1 cellular context compared by ENCODE assay signal in genomic region chr20:64192406-64192805, GRCh38.
TF ChIP-seq lines count a peak whose summit lies in the region.

No MANE protein-coding gene starts in this region.

TF ChIP-seq in WTC11, 78 proteins besides CTCF, POLR2A, EP300 and RAD21 (continued from another document and continues in another):
- TF ChIP-seq ZNF532 (CRISPR knock-in tag; IDR thresholded peaks at IDR 0.05; ENCODE audit: borderline replicate concordance), result no peak
- TF ChIP-seq TEAD4 (CRISPR knock-in tag; IDR thresholded peaks at IDR 0.05), result peak; percentile 78
- TF ChIP-seq ATF2 (CRISPR knock-in tag; IDR thresholded peaks at IDR 0.05; ENCODE audit: borderline replicate concordance, low read depth), result no peak
- no peak for TF ChIP-seq HMGA2 (CRISPR knock-in tag; IDR thresholded peaks at IDR 0.05)
- TF ChIP-seq NFE2L1 (CRISPR knock-in tag; IDR thresholded peaks at IDR 0.05), result peak; percentile 80; the same call in 1 of the 2 replicates
- TF ChIP-seq ARID4B (CRISPR knock-in tag; IDR thresholded peaks at IDR 0.05; ENCODE audit: borderline replicate concordance), result peak; percentile 87; the same call in 1 of the 2 replicates
- no peak for TF ChIP-seq ZBTB21 (CRISPR knock-in tag; IDR thresholded peaks at IDR 0.05; ENCODE audit: borderline replicate concordance)
- TF ChIP-seq RELA (CRISPR knock-in tag; IDR thresholded peaks at IDR 0.05; ENCODE audit: borderline replicate concordance), result no peak
- TF ChIP-seq ZNF232 (CRISPR knock-in tag; IDR thresholded peaks at IDR 0.05), result peak; percentile 81; the same call in 1 of the 2 replicates
- TF ChIP-seq ZNF396 (CRISPR knock-in tag; IDR thresholded peaks at IDR 0.05; ENCODE audit: borderline replicate concordance), result no peak
- no peak for TF ChIP-seq E2F4 (CRISPR knock-in tag; IDR thresholded peaks at IDR 0.05; ENCODE audit: borderline replicate concordance, low read depth)
- no peak for TF ChIP-seq ZNF263 (CRISPR knock-in tag; IDR thresholded peaks at IDR 0.05; ENCODE audit: low read depth)
- no peak for TF ChIP-seq GABPB1 (CRISPR knock-in tag; IDR thresholded peaks at IDR 0.05)
- no peak for TF ChIP-seq KAT7 (CRISPR knock-in tag; IDR thresholded peaks at IDR 0.05; ENCODE audit: borderline replicate concordance)
- TF ChIP-seq TEAD1 (CRISPR knock-in tag; IDR thresholded peaks at IDR 0.05), result peak; percentile 85
- no peak for TF ChIP-seq ZSCAN18 (CRISPR knock-in tag; IDR thresholded peaks at IDR 0.05)
- TF ChIP-seq, protein P1, sequence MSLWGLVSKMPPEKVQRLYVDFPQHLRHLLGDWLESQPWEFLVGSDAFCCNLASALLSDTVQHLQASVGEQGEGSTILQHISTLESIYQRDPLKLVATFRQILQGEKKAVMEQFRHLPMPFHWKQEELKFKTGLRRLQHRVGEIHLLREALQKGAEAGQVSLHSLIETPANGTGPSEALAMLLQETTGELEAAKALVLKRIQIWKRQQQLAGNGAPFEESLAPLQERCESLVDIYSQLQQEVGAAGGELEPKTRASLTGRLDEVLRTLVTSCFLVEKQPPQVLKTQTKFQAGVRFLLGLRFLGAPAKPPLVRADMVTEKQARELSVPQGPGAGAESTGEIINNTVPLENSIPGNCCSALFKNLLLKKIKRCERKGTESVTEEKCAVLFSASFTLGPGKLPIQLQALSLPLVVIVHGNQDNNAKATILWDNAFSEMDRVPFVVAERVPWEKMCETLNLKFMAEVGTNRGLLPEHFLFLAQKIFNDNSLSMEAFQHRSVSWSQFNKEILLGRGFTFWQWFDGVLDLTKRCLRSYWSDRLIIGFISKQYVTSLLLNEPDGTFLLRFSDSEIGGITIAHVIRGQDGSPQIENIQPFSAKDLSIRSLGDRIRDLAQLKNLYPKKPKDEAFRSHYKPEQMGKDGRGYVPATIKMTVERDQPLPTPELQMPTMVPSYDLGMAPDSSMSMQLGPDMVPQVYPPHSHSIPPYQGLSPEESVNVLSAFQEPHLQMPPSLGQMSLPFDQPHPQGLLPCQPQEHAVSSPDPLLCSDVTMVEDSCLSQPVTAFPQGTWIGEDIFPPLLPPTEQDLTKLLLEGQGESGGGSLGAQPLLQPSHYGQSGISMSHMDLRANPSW (CRISPR knock-in tag; conservative IDR thresholded peaks at IDR 0.05; ENCODE audit: low read depth), result no peak
- no peak for TF ChIP-seq MXD4 (CRISPR knock-in tag; IDR thresholded peaks at IDR 0.05; ENCODE audit: borderline replicate concordance)
- peak; percentile 67; the same call in 1 of the 2 replicates for TF ChIP-seq FOXK1 (CRISPR knock-in tag; IDR thresholded peaks at IDR 0.05)
- TF ChIP-seq GRHL2 (CRISPR knock-in tag; IDR thresholded peaks at IDR 0.05; ENCODE audit: insufficient replicate concordance, severe bottlenecking), result no peak
- TF ChIP-seq FOXP4 (CRISPR knock-in tag; IDR thresholded peaks at IDR 0.05), result peak; percentile 82; the same call in 1 of the 2 replicates
- no peak for TF ChIP-seq SP1 (CRISPR knock-in tag; conservative IDR thresholded peaks at IDR 0.05)
- TF ChIP-seq, protein P2, sequence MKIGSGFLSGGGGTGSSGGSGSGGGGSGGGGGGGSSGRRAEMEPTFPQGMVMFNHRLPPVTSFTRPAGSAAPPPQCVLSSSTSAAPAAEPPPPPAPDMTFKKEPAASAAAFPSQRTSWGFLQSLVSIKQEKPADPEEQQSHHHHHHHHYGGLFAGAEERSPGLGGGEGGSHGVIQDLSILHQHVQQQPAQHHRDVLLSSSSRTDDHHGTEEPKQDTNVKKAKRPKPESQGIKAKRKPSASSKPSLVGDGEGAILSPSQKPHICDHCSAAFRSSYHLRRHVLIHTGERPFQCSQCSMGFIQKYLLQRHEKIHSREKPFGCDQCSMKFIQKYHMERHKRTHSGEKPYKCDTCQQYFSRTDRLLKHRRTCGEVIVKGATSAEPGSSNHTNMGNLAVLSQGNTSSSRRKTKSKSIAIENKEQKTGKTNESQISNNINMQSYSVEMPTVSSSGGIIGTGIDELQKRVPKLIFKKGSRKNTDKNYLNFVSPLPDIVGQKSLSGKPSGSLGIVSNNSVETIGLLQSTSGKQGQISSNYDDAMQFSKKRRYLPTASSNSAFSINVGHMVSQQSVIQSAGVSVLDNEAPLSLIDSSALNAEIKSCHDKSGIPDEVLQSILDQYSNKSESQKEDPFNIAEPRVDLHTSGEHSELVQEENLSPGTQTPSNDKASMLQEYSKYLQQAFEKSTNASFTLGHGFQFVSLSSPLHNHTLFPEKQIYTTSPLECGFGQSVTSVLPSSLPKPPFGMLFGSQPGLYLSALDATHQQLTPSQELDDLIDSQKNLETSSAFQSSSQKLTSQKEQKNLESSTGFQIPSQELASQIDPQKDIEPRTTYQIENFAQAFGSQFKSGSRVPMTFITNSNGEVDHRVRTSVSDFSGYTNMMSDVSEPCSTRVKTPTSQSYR (CRISPR knock-in tag; IDR thresholded peaks at IDR 0.05), result no peak
- TF ChIP-seq ELF4 (CRISPR knock-in tag; IDR thresholded peaks at IDR 0.05; ENCODE audit: low read depth), result 0 out of 2 replicates have a peak, but pooled peaks have one; percentile 66
- TF ChIP-seq, protein P3, sequence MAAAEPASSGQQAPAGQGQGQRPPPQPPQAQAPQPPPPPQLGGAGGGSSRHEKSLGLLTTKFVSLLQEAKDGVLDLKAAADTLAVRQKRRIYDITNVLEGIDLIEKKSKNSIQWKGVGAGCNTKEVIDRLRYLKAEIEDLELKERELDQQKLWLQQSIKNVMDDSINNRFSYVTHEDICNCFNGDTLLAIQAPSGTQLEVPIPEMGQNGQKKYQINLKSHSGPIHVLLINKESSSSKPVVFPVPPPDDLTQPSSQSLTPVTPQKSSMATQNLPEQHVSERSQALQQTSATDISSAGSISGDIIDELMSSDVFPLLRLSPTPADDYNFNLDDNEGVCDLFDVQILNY (CRISPR knock-in tag; IDR thresholded peaks at IDR 0.05), result no peak
- no peak for TF ChIP-seq SMAD3 (CRISPR knock-in tag; IDR thresholded peaks at IDR 0.05; ENCODE audit: borderline replicate concordance)
- no peak for TF ChIP-seq NFYB (CRISPR knock-in tag; conservative IDR thresholded peaks at IDR 0.05; ENCODE audit: low read depth)
- no peak for TF ChIP-seq ZNF138 (CRISPR knock-in tag; conservative IDR thresholded peaks at IDR 0.05)
- TF ChIP-seq JUN (CRISPR knock-in tag; IDR thresholded peaks at IDR 0.05), result peak; percentile 74; the same call in 1 of the 2 replicates
- peak; percentile 75; the same call in 1 of the 2 replicates for TF ChIP-seq TCF7 (CRISPR knock-in tag; IDR thresholded peaks at IDR 0.05; ENCODE audit: low read depth)
- no peak; the same call in 1 of the 2 replicates for TF ChIP-seq MAX (CRISPR knock-in tag; IDR thresholded peaks at IDR 0.05)
- TF ChIP-seq EMX1 (CRISPR knock-in tag; IDR thresholded peaks at IDR 0.05), result no peak
